In genomic region chr9:135067091-135067710, GRCh38 we compare ENCODE assay signal across 16 cellular contexts. TPM values are rescaled to one million over a fixed set of nuclear protein-coding genes. Genes with fewer than 3 reads are reported as not detected.
"Had no signal": no experiment of that assay in that cellular context is flagged by ENCODE, and none has a peak within 500 bp of the region (broad histone marks: within the 10 kb centered on the region; RNA-seq: fewer than 3 reads in every experiment).

No MANE protein-coding gene starts in this region.

- ATAC-seq: activated CD8-positive, alpha-beta T cell treated with anti-CD3 and anti-CD28 coated beads, Interleukin-2, amount 10 ng/mL, durations not matched to agents 7 days and 5 days; body of pancreas; left colon had no signal

- H3K27ac ChIP-seq: body of pancreas, neural progenitor cell, stomach had no signal

- H3K4me3 ChIP-seq: body of pancreas, neural progenitor cell, stomach had no signal

- H3K27me3 Mint-ChIP-seq: activated CD4-positive, alpha-beta T cell treated with anti-CD3 and anti-CD28 coated beads, Interleukin-2, amount 10 ng/mL, durations not matched to agents 24 days and 14 days had no signal

- DNase-seq: activated CD4-positive, alpha-beta T cell treated with anti-CD3 and anti-CD28 coated beads, Interleukin-2, amount 10 ng/mL, durations not matched to agents 24 days and 14 days; activated CD4-positive, CD25-positive, alpha-beta regulatory T cell; activated CD8-positive, alpha-beta T cell treated with anti-CD3 and anti-CD28 coated beads, Interleukin-2, amount 10 ng/mL, durations not matched to agents 7 days and 5 days; amniotic stem cell; central memory CD4-positive, alpha-beta T cell; cortex of kidney; effector CD8-positive, alpha-beta T cell; foreskin fibroblast; left colon; naive B cell; stimulated activated CD4-positive, alpha-beta T cell treated with anti-CD3 and anti-CD28 coated beads, Interleukin-1b, Interleukin-23, amount 100 ng/mL, for 48 hours; stomach had no signal

- H3K9me3 Mint-ChIP-seq: activated naive CD4-positive, alpha-beta T cell treated with anti-CD3 and anti-CD28 coated beads, Interleukin-2, amount 50 U/mL, for 24 hours had no signal

- H3K27ac Mint-ChIP-seq: activated CD4-positive, alpha-beta T cell treated with anti-CD3 and anti-CD28 coated beads, Interleukin-2, amount 10 ng/mL, durations not matched to agents 24 days and 14 days; activated CD8-positive, alpha-beta T cell treated with anti-CD3 and anti-CD28 coated beads, Interleukin-2, amount 10 ng/mL, durations not matched to agents 7 days and 5 days; activated naive CD4-positive, alpha-beta T cell treated with anti-CD3 and anti-CD28 coated beads, Interleukin-2, amount 50 U/mL, for 24 hours; activated T-helper 2 cell treated with anti-CD3 and anti-CD28 coated beads, Interferon-gamma antibody, Interleukin-2, Interleukin-4, amounts not matched to agents 10 μg/mL and 5 μg/mL and 100 μg/mL, durations not matched to agents 14 hours and 24 hours and 36 hours; naive B cell; neural progenitor cell had no signal

- H3K27me3 ChIP-seq: body of pancreas, neural progenitor cell had no signal

- H3K36me3 ChIP-seq: neural progenitor cell, stomach had no signal

- H3K4me1 ChIP-seq: body of pancreas, stomach had no signal

- H3K4me1 Mint-ChIP-seq: activated CD4-positive, alpha-beta T cell treated with anti-CD3 and anti-CD28 coated beads, Interleukin-2, amount 10 ng/mL, durations not matched to agents 24 days and 14 days; activated naive CD4-positive, alpha-beta T cell treated with anti-CD3 and anti-CD28 coated beads, Interleukin-2, amount 50 U/mL, for 24 hours had no signal

- H3K4me3 Mint-ChIP-seq: activated CD4-positive, alpha-beta T cell treated with anti-CD3 and anti-CD28 coated beads, Interleukin-2, amount 10 ng/mL, durations not matched to agents 24 days and 14 days; activated CD8-positive, alpha-beta T cell treated with anti-CD3 and anti-CD28 coated beads, Interleukin-2, amount 10 ng/mL, durations not matched to agents 7 days and 5 days; activated naive CD4-positive, alpha-beta T cell treated with anti-CD3 and anti-CD28 coated beads, Interleukin-2, amount 50 U/mL, for 24 hours; neural progenitor cell had no signal

RNA-seq across cellular contexts. Expression of gene OLFM1, which starts 20.3 kb away (rescaled TPM):
- total RNA-seq: activated CD8-positive, alpha-beta T cell treated with anti-CD3 and anti-CD28 coated beads, Interleukin-2, amount 10 ng/mL, durations not matched to agents 7 days and 5 days had no signal
